ENCODE assay signal across 21 cellular contexts in genomic region chr18:671405-671804, GRCh38.
"Had no signal": no experiment of that assay in that cellular context is flagged by ENCODE, and none has a peak within 500 bp of the region (broad histone marks: within the 10 kb centered on the region; RNA-seq: fewer than 3 reads in every experiment).

No MANE protein-coding gene starts in this region.

- H3K27ac Mint-ChIP-seq: activated CD4-positive, alpha-beta T cell treated with anti-CD3 and anti-CD28 coated beads, Interleukin-2, amount 10 ng/mL, durations not matched to agents 24 days and 14 days; activated naive CD4-positive, alpha-beta T cell treated with anti-CD3 and anti-CD28 coated beads for 36 hours; T-cell had no signal

- DNase-seq: activated CD4-positive, alpha-beta T cell treated with anti-CD3 and anti-CD28 coated beads, Interleukin-2, amount 10 ng/mL, durations not matched to agents 24 days and 14 days; activated CD4-positive, CD25-positive, alpha-beta regulatory T cell; activated naive CD4-positive, alpha-beta T cell treated with anti-CD3 and anti-CD28 coated beads for 36 hours; amniotic stem cell; dermis blood vessel endothelial cell; effector memory CD4-positive, alpha-beta T cell; esophagus squamous epithelium; heart right ventricle; immature natural killer cell; kidney glomerular epithelial cell; left ventricle myocardium inferior; mammary epithelial cell; nephron progenitor cell; SK-N-SH; stimulated activated CD4-positive, alpha-beta T cell treated with anti-CD3 and anti-CD28 coated beads, Interleukin-12 subunit alpha, Interleukin-12 subunit beta, amount 100 ng/mL, for 4 hours; stimulated activated CD4-positive, alpha-beta T cell treated with anti-CD3 and anti-CD28 coated beads, Interleukin-1b, Interleukin-23, amount 100 ng/mL, for 48 hours; stimulated activated CD8-positive, alpha-beta memory T cell treated with anti-CD3 and anti-CD28 coated beads, Interleukin-4, amount 100 ng/mL, for 48 hours; stomach; T-cell; T1000; trophoblast cell had no signal

- H3K4me1 Mint-ChIP-seq: immature natural killer cell, nephron progenitor cell, T-cell had no signal

- H3K4me3 Mint-ChIP-seq: activated CD4-positive, alpha-beta T cell treated with anti-CD3 and anti-CD28 coated beads, Interleukin-2, amount 10 ng/mL, durations not matched to agents 24 days and 14 days; activated naive CD4-positive, alpha-beta T cell treated with anti-CD3 and anti-CD28 coated beads for 36 hours; immature natural killer cell; nephron progenitor cell; T-cell had no signal

- H3K9me3 Mint-ChIP-seq: immature natural killer cell had no signal

- H3K27me3 Mint-ChIP-seq: activated CD4-positive, alpha-beta T cell treated with anti-CD3 and anti-CD28 coated beads, Interleukin-2, amount 10 ng/mL, durations not matched to agents 24 days and 14 days; T-cell had no signal

- ATAC-seq: heart right ventricle, T-cell had no signal
